8 cellular contexts compared by ENCODE assay signal in genomic region chr18:8623549-8624106, GRCh38. TPM values are rescaled to one million over a fixed set of nuclear protein-coding genes. Genes with fewer than 3 reads are reported as not detected.
DNase-seq lines count a peak whose midpoint lies in the region; ATAC-seq and TF ChIP-seq lines count a peak whose summit lies in the region.

No MANE protein-coding gene starts in this region.

- H3F3A ChIP-seq in MM.1S (ENCODE audit: insufficient read depth, low read length): peaks cover 5% of the 10 kb centered on the region; the same call in 1 of the 2 replicates

- peaks cover 10% of the 10 kb centered on the region for H3K36me3 ChIP-seq in MM.1S (replicated peaks; ENCODE audit: insufficient read depth, low read length)
- peaks cover 0 to 2% of the 10 kb centered on the region in 2 experiments for H3K36me3 ChIP-seq in trophoblast cell (ENCODE audit: control insufficient read depth in 1 of 2, insufficient read depth in 2 of 2, low read length in 2 of 2)

- H3K4me2 ChIP-seq in MM.1S (ENCODE audit: low read depth, low read length) (peak overlapping the region; percentile 71), trophoblast cell (ENCODE audit: low read length) (no peak overlapping the region)

- no peaks in the 10 kb centered on the region for H3K9me3 ChIP-seq in MM.1S (replicated peaks; ENCODE audit: insufficient read depth, low read length)
- H3K9me3 ChIP-seq in trophoblast cell (ENCODE audit: insufficient read depth, low read depth, low read length): no peaks in the 10 kb centered on the region

- H3K79me2 ChIP-seq in MM.1S (ENCODE audit: low read length) (peaks cover 92% of the 10 kb centered on the region), trophoblast cell (ENCODE audit: control insufficient read depth, insufficient read depth, low read length, poor library complexity) (no peaks in the 10 kb centered on the region)

- H4K91ac ChIP-seq in trophoblast cell (ENCODE audit: low read depth, low read length): no peak overlapping the region

- peaks cover 11% of the 10 kb centered on the region for H3K4me1 ChIP-seq in MM.1S (ENCODE audit: low read length)
- H3K4me1 ChIP-seq in trophoblast cell (ENCODE audit: control insufficient read depth in 1 of 2, insufficient read depth in 2 of 2, low read length in 2 of 2): peaks cover 0 to 3% of the 10 kb centered on the region in 2 experiments

- H3K9me2 ChIP-seq in MM.1S (replicated peaks; ENCODE audit: insufficient read depth, low read length): no peaks in the 10 kb centered on the region

- no peak overlapping the region for H3K9ac ChIP-seq in MM.1S (ENCODE audit: low read length)
- no peak overlapping the region for H3K9ac ChIP-seq in trophoblast cell (ENCODE audit: low read length)

- H3K27ac ChIP-seq in MM.1S (ENCODE audit: low read length) (peak overlapping the region; percentile 53; the same call in 1 of the 2 replicates), coronary artery (peak overlapping the region in 1 of 2 donors; percentile 23), trophoblast cell (ENCODE audit: low read depth, low read length) (no peak overlapping the region)

- H2AK5ac ChIP-seq in trophoblast cell (ENCODE audit: low read length): no peak overlapping the region

- H2AFZ ChIP-seq in MM.1S (ENCODE audit: low read length): no peak overlapping the region
- no peak overlapping the region for H2AFZ ChIP-seq in trophoblast cell (ENCODE audit: insufficient read depth, low read length, poor library complexity)

- no peak overlapping the region for H3K23ac ChIP-seq in trophoblast cell (ENCODE audit: low read length)

- no CpG with 5 or more reads among the region's 4 CpGs for WGBS in trophoblast cell (ENCODE audit: extremely low coverage, insufficient coverage, insufficient read length)

- TF ChIP-seq CTCF in MM.1S (IDR thresholded peaks at IDR 0.05; ENCODE audit: low read length) (no peak), coronary artery (IDR thresholded peaks at IDR 0.05) (no peak)

- peak; percentile 76 for ATAC-seq in GM18505 (IDR thresholded peaks at IDR 0.05; ENCODE audit: unreplicated experiment)
- ATAC-seq in GM21737 (IDR thresholded peaks at IDR 0.05; ENCODE audit: unreplicated experiment): peak; percentile 81

- no peak overlapping the region for H3K4ac ChIP-seq in trophoblast cell (ENCODE audit: low read depth, low read length)

- H3K27me3 ChIP-seq in MM.1S (replicated peaks; ENCODE audit: insufficient read depth, low read length): no peaks in the 10 kb centered on the region
- H3K27me3 ChIP-seq in trophoblast cell (ENCODE audit: insufficient read depth, low read length): no peaks in the 10 kb centered on the region

- no peaks in the 10 kb centered on the region for H3K79me1 ChIP-seq in trophoblast cell (ENCODE audit: low read length)

- TF ChIP-seq POLR2A in GM18505 (IDR thresholded peaks at IDR 0.05; ENCODE audit: borderline replicate concordance, extremely low read depth, insufficient read depth, insufficient read length): no peak

- peak; percentile 70 for DNase-seq in MM.1S
- no peak for DNase-seq in coronary artery (ENCODE audit: low spot score)
- peak in 1 of 2 donors; percentile 10 for DNase-seq in trophoblast cell
- no peak for DNase-seq in DMS 273 (lab: John Stamatoyannopoulos, UW; ENCODE audit: unreplicated experiment)
- no peak for DNase-seq in GM03348 (ENCODE audit: low spot score)
- no peak for DNase-seq in HUDEP-2 (lab: John Stamatoyannopoulos, UW; ENCODE audit: unreplicated experiment in 76 of 76)

- H3K18ac ChIP-seq in trophoblast cell (ENCODE audit: low read length): peak overlapping the region; percentile 56

- no peak overlapping the region for H2BK12ac ChIP-seq in trophoblast cell (ENCODE audit: low read length)

- H2BK5ac ChIP-seq in trophoblast cell (ENCODE audit: low read depth, low read length, poor library complexity): no peak overlapping the region

- peak overlapping the region; percentile 38 for H3K4me3 ChIP-seq in MM.1S (ENCODE audit: low read length)
- peak overlapping the region; percentile 2 for H3K4me3 ChIP-seq in coronary artery
- no peak overlapping the region for H3K4me3 ChIP-seq in trophoblast cell (ENCODE audit: low read depth, low read length)

- no peaks in the 10 kb centered on the region for H4K20me1 ChIP-seq in MM.1S (ENCODE audit: insufficient read depth, low read length)

- no peak overlapping the region for H4K8ac ChIP-seq in trophoblast cell (ENCODE audit: low read depth, low read length)

- H4K12ac ChIP-seq in trophoblast cell (ENCODE audit: low read depth, low read length): no peak overlapping the region

- no peak overlapping the region for H3K14ac ChIP-seq in trophoblast cell (ENCODE audit: low read length)

- no peak overlapping the region for H2BK120ac ChIP-seq in trophoblast cell (ENCODE audit: insufficient read depth, low read length, poor library complexity)

RNA-seq across cellular contexts. Expression of gene RAB12, which starts 14.4 kb away (rescaled TPM):
- 22.0 and 22.8 TPM in 2 replicates for polyA plus RNA-seq in trophoblast cell (2013)
